In the genomic region with DNA sequence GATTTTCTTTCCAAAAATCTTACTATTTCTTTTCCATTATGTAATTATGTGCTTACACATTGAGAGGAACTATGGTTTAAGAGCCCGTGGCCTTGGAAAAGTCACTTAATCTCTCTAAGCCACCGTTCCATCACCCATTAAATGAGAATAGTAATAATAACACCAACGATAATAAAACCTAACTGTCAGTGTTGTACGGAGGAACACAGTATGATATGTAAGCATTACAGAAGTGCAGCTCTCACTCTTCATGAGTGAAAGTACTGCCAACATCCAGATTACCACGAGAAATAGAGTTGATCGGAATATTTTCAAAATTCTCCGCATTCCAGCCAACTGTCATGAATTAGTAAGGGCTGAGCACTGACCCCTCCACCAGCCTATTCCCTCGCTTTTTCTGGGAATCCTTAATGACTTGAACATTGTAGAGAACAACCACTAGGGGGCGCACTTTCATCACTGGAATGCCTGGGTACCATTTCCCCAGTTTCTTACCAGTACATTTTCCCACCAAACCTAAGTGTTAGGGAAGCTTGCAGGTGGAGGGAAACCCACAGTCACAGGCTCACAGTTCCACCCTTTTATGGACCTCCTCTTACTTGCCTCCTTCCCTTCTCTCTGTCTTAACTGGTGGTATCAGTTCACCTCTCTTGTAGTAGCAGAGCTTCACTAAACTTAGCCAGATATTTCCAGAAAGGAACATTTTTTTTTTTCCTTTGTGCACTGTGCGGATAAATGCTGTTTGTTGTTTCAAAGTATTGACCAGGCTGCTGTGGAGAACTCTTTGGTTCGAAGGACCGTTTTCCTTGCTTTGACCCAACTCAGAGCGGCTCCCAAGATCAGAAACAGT, we compare ENCODE assay signal across 8 cellular contexts. TPM values are rescaled to one million over a fixed set of nuclear protein-coding genes. Genes with fewer than 3 reads are reported as not detected.
DNase-seq lines count a peak whose midpoint lies in the region; ATAC-seq and TF ChIP-seq lines count a peak whose summit lies in the region.

No MANE protein-coding gene starts in this region.

- no peaks in the 10 kb centered on the region for H3K4me1 ChIP-seq in ascending aorta

- H3K27ac ChIP-seq in ascending aorta = no peak overlapping the region

- no peak for ATAC-seq in GM19455 (IDR thresholded peaks at IDR 0.05; ENCODE audit: unreplicated experiment)
- ATAC-seq in HG02623 (IDR thresholded peaks at IDR 0.05; ENCODE audit: unreplicated experiment) = no peak

- no peaks in the 10 kb centered on the region for H3K27me3 ChIP-seq in ascending aorta
- peaks cover 2% of the 10 kb centered on the region for H3K27me3 ChIP-seq in kidney epithelial cell (ENCODE audit: control insufficient read depth, insufficient read depth, low read length)

- peak; percentile 34 to 52 (median 44) for TF ChIP-seq CTCF in ascending aorta (IDR thresholded peaks at IDR 0.05)
- TF ChIP-seq CTCF in kidney epithelial cell (IDR thresholded peaks at IDR 0.05; ENCODE audit: insufficient read depth, low read length, poor library complexity, severe bottlenecking) = peak; percentile 58

- intact Hi-C loops in ascending aorta (cut with DNase I) = no loop called here

- peak; percentile 59 for DNase-seq in DMS114 treated with DMSO at 0.1 percent for 48 hours (lab: John Stamatoyannopoulos, UW; ENCODE audit: unreplicated experiment)
- peak; percentile 75 for DNase-seq in HT-29 (ENCODE audit: low spot score)
- peak; percentile 34 to 53 for DNase-seq in SHP77 (lab: John Stamatoyannopoulos, UW)
- no peak for DNase-seq in ascending aorta (ENCODE audit: low spot score in 2 of 2)
- DNase-seq in kidney epithelial cell (ENCODE audit: low read depth) = no peak
- DNase-seq in stimulated activated CD8-positive, alpha-beta memory T cell treated with anti-CD3 and anti-CD28 coated beads, Interleukin-7, amount 100 ng/mL, for 4 hours (ENCODE audit: low read depth in 2 of 2) = peak; percentile 4 to 12

- no peaks in the 10 kb centered on the region for H3K9me3 ChIP-seq in ascending aorta

- H3K4me3 ChIP-seq in ascending aorta (no peak overlapping the region), kidney epithelial cell (ENCODE audit: low read depth, low read length) (no peak overlapping the region)

- H3K36me3 ChIP-seq in ascending aorta = no peaks in the 10 kb centered on the region
- H3K36me3 ChIP-seq in kidney epithelial cell (ENCODE audit: control insufficient read depth, insufficient read depth, low read length) = no peaks in the 10 kb centered on the region

RNA-seq across cellular contexts. Expression of a gene that starts 27.8 kb away (rescaled TPM):
- total RNA-seq in HT-29 (2014; rRNA removed; shearing (Covaris generic)) = not detected in 2 replicates
- not detected for total RNA-seq in ascending aorta
- not detected in 2 replicates for total RNA-seq in kidney epithelial cell

RNA-seq across cellular contexts. Expression of a gene that starts 59.7 kb away (rescaled TPM):
- total RNA-seq in HT-29 (2014; rRNA removed; shearing (Covaris generic)) = 19.9 and 29.4 TPM in 2 replicates
- total RNA-seq in ascending aorta = 25.2 TPM
- total RNA-seq in kidney epithelial cell = 7.9 and 8.1 TPM in 2 replicates

Comparison
In these comparisons a context has a peak if more than half of its experiments do, and no peak if none do; other contexts are left out.
1. DNase-seq: peak in DMS114 treated with DMSO at 0.1 percent for 48 hours (single experiment), HT-29 (single experiment), SHP77 (2 of 2) and stimulated activated CD8-positive, alpha-beta memory T cell treated with anti-CD3 and anti-CD28 coated beads, Interleukin-7, amount 100 ng/mL, for 4 hours (2 of 2); none in ascending aorta (0 of 2) and kidney epithelial cell (single experiment).